ENCODE assay signal across 8 cellular contexts in genomic region chr15:101320501-101321052, GRCh38. TPM values are rescaled to one million over a fixed set of nuclear protein-coding genes. Genes with fewer than 3 reads are reported as not detected.
A peak's percentile ranks its signal among the peaks of the same experiment; 100 is the strongest.
DNase-seq lines count a peak whose midpoint lies in the region; FAIRE-seq and TF ChIP-seq lines count a peak whose summit lies in the region.

No MANE protein-coding gene starts in this region.

- no peaks in the 10 kb centered on the region for H3K36me3 ChIP-seq in skeletal muscle satellite cell (ENCODE audit: insufficient read depth, low read length)
- peaks cover 39% of the 10 kb centered on the region for H3K36me3 ChIP-seq in MG63

- H3K9ac ChIP-seq in skeletal muscle satellite cell (ENCODE audit: low read depth, low read length): no peak overlapping the region

- no peak overlapping the region for H3K4me3 ChIP-seq in GM12875 (ENCODE audit: low read depth, low read length)
- no peak overlapping the region for H3K4me3 ChIP-seq in fibroblast of pulmonary artery (replicated peaks; ENCODE audit: low read depth, low read length)
- no peak overlapping the region for H3K4me3 ChIP-seq in skeletal muscle satellite cell (ENCODE audit: low read length)
- no peak overlapping the region for H3K4me3 ChIP-seq in MG63

- H3K9me3 ChIP-seq in skeletal muscle satellite cell (replicated peaks; ENCODE audit: low read length) (no peaks in the 10 kb centered on the region), MG63 (no peaks in the 10 kb centered on the region)

- TF ChIP-seq CTCF in GM12875 (IDR thresholded peaks at IDR 0.05; ENCODE audit: borderline replicate concordance, insufficient read depth, low read depth, low read length): peak; percentile 38; the same call in 1 of the 2 replicates
- TF ChIP-seq CTCF in fibroblast of pulmonary artery (IDR thresholded peaks at IDR 0.05; ENCODE audit: low read length, missing control alignments): peak; percentile 17

- TF ChIP-seq POLR2A in GM12892 (IDR thresholded peaks at IDR 0.05; ENCODE audit: low read depth, low read length): no peak

- H3K4me2 ChIP-seq in skeletal muscle satellite cell (ENCODE audit: low read length): peak overlapping the region; percentile 25

- DNase-seq in KG1 (lab: John Stamatoyannopoulos, UW) (peak; percentile 50), fibroblast of pulmonary artery (ENCODE audit: low read depth) (peak; percentile 57), GM12892 (ENCODE audit: insufficient read length) (no peak), MG63 (no peak), SK-N-DZ (ENCODE audit: low spot score) (no peak)
- DNase-seq in activated CD8-positive, alpha-beta memory T cell treated with anti-CD3 and anti-CD28 coated beads for 1 hour (ENCODE audit: extremely low read depth in 1 of 2, low read depth in 1 of 2): peak; percentile 21 to 24

- no peaks in the 10 kb centered on the region for H3K4me1 ChIP-seq in skeletal muscle satellite cell (ENCODE audit: control insufficient read depth, insufficient read depth, low read length)

- FAIRE-seq in GM12892 (lab: Jason Lieb, UNC): no peak

- H3K27me3 ChIP-seq in skeletal muscle satellite cell (ENCODE audit: control insufficient read depth, insufficient read depth, low read length) (peaks cover 49% of the 10 kb centered on the region), MG63 (no peaks in the 10 kb centered on the region)

RNA-seq across cellular contexts. Expression of gene SNRPA1, which starts 25.5 kb away (rescaled TPM):
- total RNA-seq in skeletal muscle satellite cell (2012; rRNA removed): 16.0 and 25.8 TPM in 2 replicates
- 119 TPM for polyA plus RNA-seq in GM12892 (2012; ENCODE audit: missing spikeins)
- total RNA-seq in MG63 (2014; rRNA removed; shearing (Covaris generic); ENCODE audit: low replicate concordance): 134 and 190 TPM in 2 replicates
- 13.0 and 29.3 TPM in 2 replicates for polyA plus RNA-seq in SK-N-DZ (2014; cell fraction: cytosol; rRNA removed)
- polyA plus RNA-seq in SK-N-DZ (2014; cell fraction: nucleus; rRNA removed): 37.4 and 83.8 TPM in 2 replicates

RNA-seq across cellular contexts. Expression of gene SELENOS, which starts 43.3 kb away (rescaled TPM):
- 62.3 and 73.8 TPM in 2 replicates for total RNA-seq in skeletal muscle satellite cell (2012; rRNA removed)
- 30.5 TPM for polyA plus RNA-seq in GM12892 (2012; ENCODE audit: missing spikeins)
- 131 and 133 TPM in 2 replicates for total RNA-seq in MG63 (2014; rRNA removed; shearing (Covaris generic); ENCODE audit: low replicate concordance)
- polyA plus RNA-seq in SK-N-DZ (2014; cell fraction: cytosol; rRNA removed): 102 and 112 TPM in 2 replicates
- polyA plus RNA-seq in SK-N-DZ (2014; cell fraction: nucleus; rRNA removed): 59.7 and 105 TPM in 2 replicates

Comparison
In these comparisons a context has a peak if more than half of its experiments do, and no peak if none do; other contexts are left out.
1. DNase-seq: peak in KG1 (single experiment), activated CD8-positive, alpha-beta memory T cell treated with anti-CD3 and anti-CD28 coated beads for 1 hour (2 of 2) and fibroblast of pulmonary artery (single experiment); none in GM12892 (single experiment), MG63 (single experiment) and SK-N-DZ (single experiment).